1 cellular context compared by ENCODE assay signal in the genomic region with DNA sequence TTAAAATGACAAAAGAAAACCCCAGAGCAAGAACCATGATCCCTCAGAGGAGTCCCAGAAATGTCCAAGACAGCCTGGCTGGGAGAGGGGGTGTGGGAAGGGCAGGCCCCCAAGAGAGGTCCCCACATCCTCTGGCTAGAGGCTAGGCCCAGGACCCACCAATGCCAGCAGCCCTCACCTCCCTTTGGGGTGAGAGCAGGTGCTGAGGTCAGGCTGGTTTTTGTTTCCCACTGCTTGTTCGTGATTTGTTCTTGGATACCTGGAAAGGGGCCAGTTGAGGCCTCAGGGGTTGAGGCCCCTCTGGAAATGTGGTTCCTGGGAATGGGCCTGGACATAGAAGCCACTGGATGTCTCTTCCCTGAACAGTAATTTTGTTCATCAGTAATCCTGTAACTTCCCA.
TF ChIP-seq lines count a peak whose summit lies in the region.

No MANE protein-coding gene starts in this region.

TF ChIP-seq in H1, 55 proteins besides CTCF, POLR2A, EP300 and RAD21:
- no peak for TF ChIP-seq CBX5 (IDR thresholded peaks at IDR 0.05; ENCODE audit: low read depth, low read length)
- TF ChIP-seq SIN3A (conservative IDR thresholded peaks at IDR 0.05 in 1 of 2, IDR thresholded peaks at IDR 0.05 in 1 of 2; ENCODE audit: low read depth in 1 of 2, low read length in 2 of 2) = no peak
- no peak for TF ChIP-seq E2F6 (IDR thresholded peaks at IDR 0.05)
- no peak for TF ChIP-seq RBBP5 (IDR thresholded peaks at IDR 0.05; ENCODE audit: borderline replicate concordance, low read depth, low read length)
- TF ChIP-seq EGR1 (IDR thresholded peaks at IDR 0.05; ENCODE audit: borderline replicate concordance, low read depth, low read length) = no peak
- TF ChIP-seq JUND (IDR thresholded peaks at IDR 0.05; ENCODE audit: low read length) = no peak
- no peak for TF ChIP-seq JUN (IDR thresholded peaks at IDR 0.05; ENCODE audit: low read depth, low read length)
- no peak for TF ChIP-seq KDM4A (IDR thresholded peaks at IDR 0.05; ENCODE audit: low read depth, low read length, severe bottlenecking)
- no peak for TF ChIP-seq PHF8 (conservative IDR thresholded peaks at IDR 0.05; ENCODE audit: low read depth, low read length)
- no peak for TF ChIP-seq CHD7 (IDR thresholded peaks at IDR 0.05; ENCODE audit: insufficient replicate concordance, low read length)
